ENCODE assay signal across 18 cellular contexts in the genomic region with DNA sequence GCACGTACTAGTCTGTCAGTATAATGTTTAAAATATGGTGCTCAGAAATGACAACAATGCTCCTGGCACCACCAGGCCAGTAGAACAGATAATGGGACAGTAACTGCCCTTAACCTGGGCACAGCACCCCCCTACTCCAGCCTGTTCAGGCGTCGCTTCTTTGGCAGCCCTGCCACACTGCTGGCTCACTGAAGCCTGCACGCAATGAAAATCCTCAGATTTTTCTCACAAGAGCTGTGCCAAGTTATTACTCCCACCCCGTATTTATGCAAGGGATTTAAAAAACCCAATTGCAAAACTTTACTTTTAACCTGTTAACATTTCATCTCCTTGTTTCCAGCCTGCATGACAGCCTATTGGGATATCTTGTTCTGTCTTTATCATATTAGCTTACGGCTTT.
"Had no signal": no experiment of that assay in that cellular context is flagged by ENCODE, and none has a peak within 500 bp of the region (broad histone marks: within the 10 kb centered on the region; RNA-seq: fewer than 3 reads in every experiment).

No MANE protein-coding gene starts in this region.

- H3K4me1 Mint-ChIP-seq: endodermal cell had no signal

- H3K4me3 ChIP-seq: body of pancreas, dorsolateral prefrontal cortex, lower lobe of right lung, right atrium auricular region, skin epidermis, upper lobe of right lung had no signal

- H3K9me3 ChIP-seq: body of pancreas, lower lobe of right lung, right atrium auricular region, upper lobe of right lung had no signal

- DNase-seq: activated CD4-positive, alpha-beta T cell treated with anti-CD3 and anti-CD28 coated beads for 1 hour; body of pancreas; caudate nucleus; dorsolateral prefrontal cortex; endodermal cell; left colon; lower lobe of right lung; nephron progenitor cell; nucleus accumbens; posterior cingulate gyrus; stimulated activated naive CD8-positive, alpha-beta T cell treated with anti-CD3 and anti-CD28 coated beads, Interleukin-15, amount 100 ng/mL, for 72 hours; T-helper 1 cell; T-helper 9 cell; upper lobe of right lung had no signal

- H3K4me1 ChIP-seq: body of pancreas, lower lobe of right lung, right atrium auricular region had no signal

- H3K27me3 Mint-ChIP-seq: stimulated activated naive CD8-positive, alpha-beta T cell treated with anti-CD3 and anti-CD28 coated beads, Interleukin-15, amount 100 ng/mL, for 72 hours had no signal

- H3K36me3 ChIP-seq: lower lobe of right lung, right atrium auricular region, upper lobe of right lung had no signal

- H3K27ac ChIP-seq: body of pancreas, dorsolateral prefrontal cortex, epithelial cell of prostate, lower lobe of right lung, right atrium auricular region, skin epidermis, upper lobe of right lung had no signal

- ATAC-seq: body of pancreas; left colon; lower lobe of right lung; stimulated activated naive CD8-positive, alpha-beta T cell treated with anti-CD3 and anti-CD28 coated beads, Interleukin-15, amount 100 ng/mL, for 72 hours; upper lobe of right lung had no signal

- H3K36me3 Mint-ChIP-seq: activated naive CD8-positive, alpha-beta T cell had no signal

- H3K27me3 ChIP-seq: body of pancreas, right atrium auricular region, upper lobe of right lung had no signal

- H3K9me3 Mint-ChIP-seq: endodermal cell; nephron progenitor cell; stimulated activated naive CD8-positive, alpha-beta T cell treated with anti-CD3 and anti-CD28 coated beads, Interleukin-15, amount 100 ng/mL, for 72 hours had no signal

- H3K27ac Mint-ChIP-seq: activated naive CD8-positive, alpha-beta T cell; endodermal cell; nephron progenitor cell had no signal

- H3K4me3 Mint-ChIP-seq: activated naive CD8-positive, alpha-beta T cell; endodermal cell; nephron progenitor cell; stimulated activated naive CD8-positive, alpha-beta T cell treated with anti-CD3 and anti-CD28 coated beads, Interleukin-15, amount 100 ng/mL, for 72 hours had no signal
